Comparison of ENCODE assay signal across 1 cellular context in genomic region chr17:18181358-18181757, GRCh38.
TF ChIP-seq lines count a peak whose summit lies in the region.

No MANE protein-coding gene starts in this region.

TF ChIP-seq in GM12878, 131 proteins besides CTCF, POLR2A, EP300 and RAD21:
- TF ChIP-seq NFXL1 (IDR thresholded peaks at IDR 0.05; ENCODE audit: borderline replicate concordance) = no peak
